Comparison of ENCODE assay signal across 8 cellular contexts in the genomic region with DNA sequence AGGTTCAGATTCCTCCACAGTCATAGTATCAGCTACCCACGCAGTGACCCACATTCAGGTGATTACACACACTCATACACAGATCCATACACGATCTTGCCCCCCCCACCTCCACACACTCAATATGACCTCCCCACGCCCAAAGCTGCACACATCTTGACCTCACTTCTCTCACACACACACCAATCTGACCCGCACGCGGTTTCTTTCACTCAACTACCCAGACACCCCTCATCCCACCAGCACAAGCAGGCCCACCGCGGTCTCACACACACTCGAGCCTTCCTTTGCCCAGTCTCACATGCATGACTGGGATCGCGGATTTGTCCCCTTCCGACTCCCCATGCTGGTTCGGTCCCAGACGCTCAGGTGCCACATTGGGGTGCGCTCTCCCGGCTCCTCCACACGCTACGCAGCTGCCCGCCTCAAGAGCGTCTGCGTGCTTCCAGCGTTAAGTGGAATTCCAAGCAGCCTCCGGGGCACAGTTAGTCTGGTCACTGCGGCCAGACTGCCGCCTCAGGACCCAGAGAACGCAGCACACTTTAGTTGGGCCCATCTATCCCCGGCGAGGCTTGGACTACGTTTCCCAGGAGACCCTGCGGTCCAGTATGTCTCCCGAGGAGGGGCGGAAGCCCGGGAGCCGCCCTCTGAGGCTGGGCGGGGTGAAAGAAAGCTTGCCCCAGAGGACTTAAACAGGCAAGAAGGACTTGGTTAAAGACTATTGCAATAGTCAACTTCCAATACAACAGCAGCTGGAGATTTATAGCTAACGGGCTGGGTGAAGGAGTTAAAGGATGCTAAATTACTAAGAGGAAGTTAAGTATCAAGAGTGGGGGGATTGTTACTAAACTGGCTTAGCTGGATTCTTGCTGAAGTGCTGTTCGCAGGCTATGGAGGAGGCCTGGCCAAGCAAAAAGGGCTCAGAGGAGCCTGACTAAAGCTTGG. TPM values are rescaled to one million over a fixed set of nuclear protein-coding genes. Genes with fewer than 3 reads are reported as not detected.
DNase-seq lines count a peak whose midpoint lies in the region; ATAC-seq and TF ChIP-seq lines count a peak whose summit lies in the region.

No MANE protein-coding gene starts in this region.

- peak; percentile 91 for DNase-seq in LHCN-M2 (ENCODE audit: low read depth)
- DNase-seq in SHP77 (lab: John Stamatoyannopoulos, UW) = peak; percentile 77 to 87
- DNase-seq in activated gamma-delta T cell (lab: John Stamatoyannopoulos, UW) = peak; percentile 72
- DNase-seq in foreskin fibroblast = peak; percentile 89 to 96
- peak; percentile 76 for DNase-seq in neural crest cell (ENCODE audit: low read depth, low spot score)
- DNase-seq in stimulated activated naive CD8-positive, alpha-beta T cell treated with anti-CD3 and anti-CD28 coated beads, Interleukin-15, amount 100 ng/mL, for 72 hours = peak; percentile 86 to 91

- no peaks in the 10 kb centered on the region for H3K36me3 ChIP-seq in DOHH2 (ENCODE audit: control insufficient read depth, low read length)

- peak overlapping the region; percentile 78 for H3K4me2 ChIP-seq in DOHH2 (ENCODE audit: low read length)

- peaks cover 18% of the 10 kb centered on the region for H3K4me1 ChIP-seq in DOHH2 (ENCODE audit: control insufficient read depth, low read length)

- H3K9me3 ChIP-seq in DOHH2 (ENCODE audit: control insufficient read depth, insufficient read depth, low read length) = peaks cover 19% of the 10 kb centered on the region

- H3K27ac ChIP-seq in DOHH2 (ENCODE audit: low read depth, low read length) = no peak overlapping the region

- H3K27me3 ChIP-seq in DOHH2 (ENCODE audit: control insufficient read depth, low read length) = no peaks in the 10 kb centered on the region

- H3K36me3 Mint-ChIP-seq in neural crest cell (ENCODE audit: low read depth) = peaks cover 38% of the 10 kb centered on the region

- no peaks in the 10 kb centered on the region for H3K27me3 Mint-ChIP-seq in neural crest cell (ENCODE audit: low read depth)
- H3K27me3 Mint-ChIP-seq in stimulated activated naive CD8-positive, alpha-beta T cell treated with anti-CD3 and anti-CD28 coated beads, Interleukin-15, amount 100 ng/mL, for 72 hours = no peaks in the 10 kb centered on the region

- H3K27ac Mint-ChIP-seq in neural crest cell (ENCODE audit: unreplicated experiment) = no peak overlapping the region
- no peak overlapping the region for H3K27ac Mint-ChIP-seq in stimulated activated naive CD8-positive, alpha-beta T cell treated with anti-CD3 and anti-CD28 coated beads, Interleukin-15, amount 100 ng/mL, for 72 hours

- no peaks in the 10 kb centered on the region for H4K20me1 ChIP-seq in DOHH2 (ENCODE audit: control insufficient read depth, insufficient read depth, low read depth, low read length)

- H3K4me3 ChIP-seq in DOHH2 (ENCODE audit: low read length) (peak overlapping the region; percentile 85), foreskin fibroblast (ENCODE audit: low read depth in 1 of 2, low read length in 2 of 2) (peak overlapping the region; percentile 52 to 100)

- peaks cover 6% of the 10 kb centered on the region for H3K9me3 Mint-ChIP-seq in neural crest cell
- peaks cover 14 to 22% of the 10 kb centered on the region in 2 donors for H3K9me3 Mint-ChIP-seq in stimulated activated naive CD8-positive, alpha-beta T cell treated with anti-CD3 and anti-CD28 coated beads, Interleukin-15, amount 100 ng/mL, for 72 hours

- ATAC-seq in GM21737 (IDR thresholded peaks at IDR 0.05; ENCODE audit: unreplicated experiment) = peak; percentile 88
- peak; percentile 93 for ATAC-seq in stimulated activated naive CD8-positive, alpha-beta T cell treated with anti-CD3 and anti-CD28 coated beads, Interleukin-15, amount 100 ng/mL, for 72 hours

- no peak overlapping the region for H3K4me3 Mint-ChIP-seq in neural crest cell
- H3K4me3 Mint-ChIP-seq in stimulated activated naive CD8-positive, alpha-beta T cell treated with anti-CD3 and anti-CD28 coated beads, Interleukin-15, amount 100 ng/mL, for 72 hours = no peak overlapping the region

- no peaks in the 10 kb centered on the region for H3F3A ChIP-seq in DOHH2 (ENCODE audit: control insufficient read depth, insufficient read depth)

- no peaks in the 10 kb centered on the region for H3K79me2 ChIP-seq in DOHH2 (ENCODE audit: control insufficient read depth, low read length)

- H3K9me2 ChIP-seq in DOHH2 (replicated peaks; ENCODE audit: control insufficient read depth, low read length) = no peaks in the 10 kb centered on the region

- TF ChIP-seq CTCF in DOHH2 (IDR thresholded peaks at IDR 0.05; ENCODE audit: low read depth, low read length, poor library complexity, severe bottlenecking) (no peak), foreskin fibroblast (IDR thresholded peaks at IDR 0.05; ENCODE audit: low read depth, low read length) (no peak), neural crest cell (conservative IDR thresholded peaks at IDR 0.05) (no peak)

- peaks cover 4% of the 10 kb centered on the region for H3K4me1 Mint-ChIP-seq in neural crest cell
- no peaks in the 10 kb centered on the region for H3K4me1 Mint-ChIP-seq in stimulated activated naive CD8-positive, alpha-beta T cell treated with anti-CD3 and anti-CD28 coated beads, Interleukin-15, amount 100 ng/mL, for 72 hours

RNA-seq across cellular contexts. Expression of a gene that starts 0.7 kb away (rescaled TPM):
- total RNA-seq in LHCN-M2 (2014; rRNA removed) (1.5 and 2.6 TPM in 2 replicates), neural crest cell (8.7 and 10.2 TPM in 2 replicates)
- polyA plus RNA-seq in LHCN-M2 (2012) = 2.1 TPM

RNA-seq across cellular contexts. Expression of a gene that starts 11.8 kb away (rescaled TPM):
- total RNA-seq in LHCN-M2 (2014; rRNA removed) (6.3 and 8.3 TPM in 2 replicates), neural crest cell (11.3 and 12.5 TPM in 2 replicates)
- polyA plus RNA-seq in LHCN-M2 (2012) = 2.8 TPM
